Comparison of ENCODE assay signal across 18 cellular contexts in genomic region chr22:44268431-44269116, GRCh38. TPM values are rescaled to one million over a fixed set of nuclear protein-coding genes. Genes with fewer than 3 reads are reported as not detected.
A peak's percentile ranks its signal among the peaks of the same experiment; 100 is the strongest.
DNase-seq lines count a peak whose midpoint lies in the region; ATAC-seq, FAIRE-seq and TF ChIP-seq lines count a peak whose summit lies in the region.
"Had no signal": no experiment of that assay in that cellular context is flagged by ENCODE, and none has a peak within 500 bp of the region (broad histone marks: within the 10 kb centered on the region; RNA-seq: fewer than 3 reads in every experiment).

No MANE protein-coding gene starts in this region.

- 0 out of 2 replicates have a peak overlapping the region, but pooled peaks have one; percentile 61 for H2BK15ac ChIP-seq in H1 (ENCODE audit: low read length)
- H2BK15ac ChIP-seq in neuronal stem cell (ENCODE audit: low read length) = peak overlapping the region; percentile 64

- H3K23me2 ChIP-seq in H1 (ENCODE audit: low read depth, low read length) = peaks cover 9% of the 10 kb centered on the region; the same call in 1 of the 2 replicates

- H2AFZ ChIP-seq in H1 (ENCODE audit: low read length) (no peak overlapping the region), neuronal stem cell (ENCODE audit: low read length) (peak overlapping the region; percentile 66)

- H3K4me3 ChIP-seq in H7 (ENCODE audit: insufficient read depth, low read depth, low read length) = no peak overlapping the region
- H3K4me3 ChIP-seq in H1 (ENCODE audit: extremely low read depth in 1 of 4, insufficient read depth in 2 of 4, low read depth in 3 of 4, low read length in 4 of 4) = no peak overlapping the region
- H3K4me3 ChIP-seq in neuronal stem cell (ENCODE audit: low read length in 2 of 2) = no peak overlapping the region

- H2BK5ac ChIP-seq in H1 (ENCODE audit: low read depth, low read length) (no peak overlapping the region), neuronal stem cell (ENCODE audit: low read length) (no peak overlapping the region)

- H4K5ac ChIP-seq in H1 (ENCODE audit: insufficient read length, low read depth, low read length) = no peak overlapping the region

- peak; percentile 38 for DNase-seq in H7
- no peak for DNase-seq in H1 (ENCODE audit: low read depth in 1 of 2, low spot score in 2 of 2)
- no peak for DNase-seq in neuronal stem cell (ENCODE audit: low spot score)
- DNase-seq in A172 (ENCODE audit: low spot score) = no peak
- DNase-seq in AG20443 (ENCODE audit: low spot score) = no peak
- DNase-seq: ACHN; AML-193; CD4-positive, alpha-beta memory T cell; DMS153; DMS79; GDM1; HCEC 1CT had no signal

- 88% methylated on average over 18 of the region's 18 CpGs; no CpG with 5 or more reads in 1 of the 2 experiments for WGBS in H1 (ENCODE audit: extremely low coverage in 1 of 2, insufficient coverage in 1 of 2, insufficient read length in 1 of 2, insufficient replicate concordance in 2 of 2, low coverage in 1 of 2, low lambda C conversion rate in 2 of 2, missing lambda C conversion rate in 1 of 2), 2 experiments
- WGBS in neuronal stem cell (ENCODE audit: extremely low coverage in 2 of 2, insufficient read length in 2 of 2, insufficient replicate concordance in 1 of 2), 2 donors = no CpG with 5 or more reads among the region's 18 CpGs

- H3K9me3 ChIP-seq in H1 (ENCODE audit: insufficient read depth in 2 of 2, low read depth in 1 of 2, low read length in 1 of 2) (no peaks in the 10 kb centered on the region), neuronal stem cell (replicated peaks in 1 of 2; ENCODE audit: control insufficient read depth in 2 of 2, insufficient read depth in 1 of 2, low read depth in 1 of 2, low read length in 2 of 2) (no peaks in the 10 kb centered on the region)

- no peak overlapping the region for H3K23ac ChIP-seq in H1 (ENCODE audit: insufficient read length)
- peak overlapping the region; percentile 56 for H3K23ac ChIP-seq in neuronal stem cell (ENCODE audit: low read depth, low read length, poor library complexity)

- H2BK120ac ChIP-seq in H1 (replicated peaks; ENCODE audit: low read depth, low read length) (no peak overlapping the region), neuronal stem cell (ENCODE audit: low read depth, low read length) (no peak overlapping the region)

- peak overlapping the region; percentile 93 for H4K91ac ChIP-seq in H1 (replicated peaks; ENCODE audit: insufficient read length, low read length)
- peak overlapping the region; percentile 33 for H4K91ac ChIP-seq in neuronal stem cell (ENCODE audit: low read depth, low read length, poor library complexity)

- H3K79me1 ChIP-seq in H1 (ENCODE audit: low read depth, low read length) (no peaks in the 10 kb centered on the region), neuronal stem cell (ENCODE audit: low read depth, low read length) (no peaks in the 10 kb centered on the region)

- H2BK20ac ChIP-seq in H1 (ENCODE audit: low read length) = no peak overlapping the region

- no peak for TF ChIP-seq CTCF in H1 (IDR thresholded peaks at IDR 0.05; ENCODE audit: control extremely low read depth in 1 of 3, insufficient read depth in 1 of 3, low read depth in 1 of 3, low read length in 3 of 3)

- H4K20me1 ChIP-seq in H1 (replicated peaks in 1 of 2; ENCODE audit: control insufficient read depth in 1 of 2, insufficient read depth in 2 of 2, low read length in 2 of 2) = peaks cover 0 to 5% of the 10 kb centered on the region in 2 experiments

- no peak overlapping the region for H3K56ac ChIP-seq in H1 (replicated peaks; ENCODE audit: insufficient read length, low read depth, low read length)

- H3K4me2 ChIP-seq in H1 (ENCODE audit: insufficient read depth in 1 of 2, low read depth in 2 of 2, low read length in 2 of 2) (no peak overlapping the region), neuronal stem cell (ENCODE audit: insufficient read depth, low read length, poor library complexity, severe bottlenecking) (no peak overlapping the region)

- CTCF ChIA-PET in H1 (lab: Charles Lee; ENCODE audit: partially characterized antibody) = interaction anchor here (0.7 to 1.0 kb wide), 2 partner anchors 27 to 182 kb away, joined by 3 read pairs; no protein-coding TSS in a partner anchor

- no peak overlapping the region for H3K4ac ChIP-seq in H1 (replicated peaks; ENCODE audit: insufficient read length, low read depth, low read length)
- no peak overlapping the region for H3K4ac ChIP-seq in neuronal stem cell (ENCODE audit: low read length)

- TF ChIP-seq EP300 in H1 (IDR thresholded peaks at IDR 0.05; ENCODE audit: borderline replicate concordance in 1 of 2, low read depth in 2 of 2, low read length in 2 of 2) = no peak

- TF ChIP-seq RAD21 in H1 (IDR thresholded peaks at IDR 0.05 in 1 of 2, conservative IDR thresholded peaks at IDR 0.05 in 1 of 2; ENCODE audit: low read depth in 2 of 2, low read length in 2 of 2) = no peak

- H3K79me2 ChIP-seq in H1 (ENCODE audit: control insufficient read depth in 1 of 2, insufficient read depth in 2 of 2, low read length in 2 of 2) = no peaks in the 10 kb centered on the region

- no peaks in the 10 kb centered on the region for H3K36me3 ChIP-seq in H7 (replicated peaks; ENCODE audit: control insufficient read depth, insufficient read depth, low read length)
- no peaks in the 10 kb centered on the region for H3K36me3 ChIP-seq in H1 (ENCODE audit: control insufficient read depth in 2 of 4, insufficient read depth in 4 of 4, low read length in 3 of 4)
- H3K36me3 ChIP-seq in neuronal stem cell (replicated peaks in 1 of 2; ENCODE audit: control insufficient read depth in 2 of 2, insufficient read depth in 2 of 2, low read length in 2 of 2) = no peaks in the 10 kb centered on the region

- no peaks in the 10 kb centered on the region; a peak in 1 of 7 replicates for H3K4me1 ChIP-seq in H1 (replicated peaks in 1 of 4; ENCODE audit: control insufficient read depth in 3 of 4, insufficient read depth in 4 of 4, low read length in 3 of 4)
- peaks cover 15 to 16% of the 10 kb centered on the region in 2 donors for H3K4me1 ChIP-seq in neuronal stem cell (ENCODE audit: control insufficient read depth in 2 of 2, insufficient read depth in 1 of 2, low read depth in 1 of 2, low read length in 2 of 2)

- peak overlapping the region; percentile 35; the same call in 1 of the 2 replicates for H4K8ac ChIP-seq in H1 (ENCODE audit: extremely low read depth, insufficient read depth, low read length)
- peak overlapping the region; percentile 94 for H4K8ac ChIP-seq in neuronal stem cell (ENCODE audit: low read depth, low read length)

- H2BK12ac ChIP-seq in H1 (ENCODE audit: low read depth, low read length) = peak overlapping the region; percentile 52; the same call in 1 of the 2 replicates
- H2BK12ac ChIP-seq in neuronal stem cell (ENCODE audit: low read length) = no peak overlapping the region

- no peak for ATAC-seq in GM18520 (IDR thresholded peaks at IDR 0.05; ENCODE audit: unreplicated experiment)

- POLR2A ChIA-PET in H1 (lab: Charles Lee; ENCODE audit: partially characterized antibody) = no interaction called here

- H3K18ac ChIP-seq in H1 (ENCODE audit: extremely low read depth, low read length) (no peak overlapping the region; the same call in 1 of the 2 replicates), neuronal stem cell (ENCODE audit: low read length) (peak overlapping the region; percentile 83)

- H3K9ac ChIP-seq in H1 (replicated peaks in 1 of 4; ENCODE audit: extremely low read depth in 1 of 4, low read depth in 3 of 4, low read length in 3 of 4) (no peak overlapping the region), neuronal stem cell (ENCODE audit: low read depth, low read length, poor library complexity) (no peak overlapping the region)

- no peak for TF ChIP-seq POLR2A in H1 (IDR thresholded peaks at IDR 0.05; ENCODE audit: control extremely low read depth in 1 of 2, low read depth in 2 of 2, low read length in 2 of 2)

- H2AK5ac ChIP-seq in H1 (ENCODE audit: low read depth, low read length) = peak overlapping the region; percentile 95; the same call in 1 of the 2 replicates
- H2AK5ac ChIP-seq in neuronal stem cell (ENCODE audit: low read depth, low read length) = peak overlapping the region; percentile 5

- H3K27me3 ChIP-seq in H7 (ENCODE audit: control insufficient read depth, insufficient read depth, low read length) (no peaks in the 10 kb centered on the region), H1 (replicated peaks in 1 of 4; ENCODE audit: control insufficient read depth in 3 of 4, extremely low read depth in 1 of 4, insufficient read depth in 3 of 4, low read length in 3 of 4) (no peaks in the 10 kb centered on the region), neuronal stem cell (ENCODE audit: control insufficient read depth in 3 of 3, insufficient read depth in 3 of 3, low read depth in 1 of 3, low read length in 3 of 3) (no peaks in the 10 kb centered on the region)

- H3K27ac ChIP-seq in H1 (ENCODE audit: low read depth, low read length) (no peak overlapping the region), neuronal stem cell (replicated peaks; ENCODE audit: low read length) (no peak overlapping the region)

- FAIRE-seq in H1 (lab: Jason Lieb, UNC) = no peak
- FAIRE-seq: A204.1, GM12892, GM18507 had no signal

- H3K14ac ChIP-seq in H1 (ENCODE audit: insufficient read length) (no peak overlapping the region), neuronal stem cell (ENCODE audit: low read length) (no peak overlapping the region)

TF ChIP-seq in H1, 55 proteins besides CTCF, POLR2A, EP300 and RAD21:
- no peak for TF ChIP-seq TCF12 (IDR thresholded peaks at IDR 0.05; ENCODE audit: low read depth, low read length)
- no peak for TF ChIP-seq RBBP5 (IDR thresholded peaks at IDR 0.05; ENCODE audit: borderline replicate concordance, low read depth, low read length)

RNA-seq across cellular contexts. Expression of gene SHISAL1, which starts 44.2 kb away (rescaled TPM):
- total RNA-seq in H7 (2014; rRNA removed; shearing (Covaris generic)) = 1.3 and 2.9 TPM in 2 replicates
- total RNA-seq in H1 (2021; fragmentation: NEBNext Ultra II Directional; extraction: Animal tissue kit (Norgen Biotek cat#: 25700)) = 5.4 and 5.8 TPM in 2 replicates
- 2.4 and 3.7 TPM in 2 replicates for polyA plus RNA-seq in H1 (2011; rRNA removed)
- 2.7 TPM for polyA plus RNA-seq in H1 (2011; cell fraction: cytosol; rRNA removed)
- 3.0 TPM for polyA plus RNA-seq in H1 (2011; cell fraction: nucleus; rRNA removed)
- polyA plus RNA-seq in H1 (2012, experiment 1 of 2) = 4.3 to 5.6 TPM (median 5.0 TPM) in 4 replicates
- 3.5 TPM for polyA plus RNA-seq in H1 (2012, experiment 2 of 2)
- polyA plus RNA-seq in H1 (2013, experiment 1 of 2) = 2.3 TPM
- polyA plus RNA-seq in H1 (2013, experiment 2 of 2) = 2.5 TPM
- polyA minus RNA-seq in H1 (2011; rRNA and poly(A)+ RNA removed) = 7.7 and 11.4 TPM in 2 replicates
- polyA minus RNA-seq in H1 (2011; cell fraction: cytosol; rRNA and poly(A)+ RNA removed) = 2.6 TPM
- polyA minus RNA-seq in H1 (2011; cell fraction: nucleus; rRNA and poly(A)+ RNA removed) = 2.2 TPM
- polyA plus RNA-seq in neuronal stem cell (2013, experiment 1 of 2) = 3.6 TPM
- 3.6 TPM for polyA plus RNA-seq in neuronal stem cell (2013, experiment 2 of 2)
- 2.6 and 3.1 TPM in 2 replicates for total RNA-seq in A172 (2014; rRNA removed; shearing (Covaris generic))
- total RNA-seq: CD4-positive, alpha-beta memory T cell; HT-29 had no signal
- polyA plus RNA-seq: CD14-positive monocyte; CD4-positive, alpha-beta memory T cell had no signal
